ENCODE assay signal across 6 cellular contexts in the genomic region with DNA sequence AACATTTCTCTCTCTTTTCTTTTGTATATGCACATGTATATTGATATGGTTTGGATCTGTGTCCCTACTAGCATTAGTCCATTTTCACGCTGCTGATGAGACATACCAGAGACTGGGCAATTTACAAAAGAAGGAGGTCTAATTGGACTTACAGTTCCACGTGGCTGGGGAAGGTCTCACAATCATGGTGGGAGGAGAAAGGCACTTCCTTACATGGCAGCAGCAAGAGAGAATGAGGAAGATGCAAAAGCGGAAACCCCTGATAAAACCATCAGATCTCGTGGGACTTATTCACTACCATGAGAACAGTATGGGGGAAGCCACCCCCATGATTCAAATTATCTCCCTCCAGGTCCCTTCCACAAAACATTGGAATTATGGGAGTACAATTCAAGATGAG. TPM values are rescaled to one million over a fixed set of nuclear protein-coding genes. Genes with fewer than 3 reads are reported as not detected.
"Had no signal": no experiment of that assay in that cellular context is flagged by ENCODE, and none has a peak within 500 bp of the region (broad histone marks: within the 10 kb centered on the region; RNA-seq: fewer than 3 reads in every experiment).

No MANE protein-coding gene starts in this region.

RNA-seq across cellular contexts. Expression of a gene that starts 13.5 kb away (rescaled TPM):
- total RNA-seq: endothelial cell of umbilical vein, epithelial cell of proximal tubule, fibroblast of lung, fibroblast of villous mesenchyme, foreskin keratinocyte, mammary epithelial cell had no signal
